21 cellular contexts compared by ENCODE assay signal in genomic region chr3:140493271-140493670, GRCh38.
A peak's percentile ranks its signal among the peaks of the same experiment; 100 is the strongest.
DNase-seq lines count a peak whose midpoint lies in the region; ATAC-seq, FAIRE-seq and TF ChIP-seq lines count a peak whose summit lies in the region.
"Had no signal": no experiment of that assay in that cellular context is flagged by ENCODE, and none has a peak within 500 bp of the region (broad histone marks: within the 10 kb centered on the region; RNA-seq: fewer than 3 reads in every experiment).

No MANE protein-coding gene starts in this region.

- DNase-seq in PC-3 = peak; percentile 19
- DNase-seq in astrocyte (ENCODE audit: low read depth) = no peak
- DNase-seq in osteoblast (ENCODE audit: insufficient read length, low spot score, missing footprints) = peak; percentile 27
- DNase-seq in inferior parietal cortex (ENCODE audit: extremely low spot score) = no peak
- DNase-seq in frontal cortex (ENCODE audit: low spot score in 2 of 2) = no peak
- no peak for DNase-seq in SW 1271 (lab: John Stamatoyannopoulos, UW)
- DNase-seq: AML-193; CD4-positive, alpha-beta memory T cell; DMS153; DMS79; GDM1; GOT3; H7; HFFc6; IMR-90 had no signal

- H3K27me3 ChIP-seq in PC-3 (ENCODE audit: low read length) = no peaks in the 10 kb centered on the region
- no peaks in the 10 kb centered on the region for H3K27me3 ChIP-seq in astrocyte (ENCODE audit: insufficient read depth, low read length)
- H3K27me3 ChIP-seq in osteoblast (ENCODE audit: insufficient read depth, low read length) = no peaks in the 10 kb centered on the region

- H3K4me3 Mint-ChIP-seq in astrocyte (ENCODE audit: unreplicated experiment) = no peak overlapping the region
- H3K4me3 Mint-ChIP-seq: CD14-positive monocyte; CD4-positive, alpha-beta memory T cell; HFFc6 had no signal

- peak overlapping the region; percentile 4 for H3K27ac Mint-ChIP-seq in astrocyte (ENCODE audit: unreplicated experiment)
- H3K27ac Mint-ChIP-seq: CD14-positive monocyte; CD4-positive, alpha-beta memory T cell; HFFc6 had no signal

- H3K36me3 Mint-ChIP-seq in astrocyte (ENCODE audit: low read depth, unreplicated experiment) = peaks cover 6% of the 10 kb centered on the region
- H3K36me3 Mint-ChIP-seq: CD14-positive monocyte; CD4-positive, alpha-beta memory T cell had no signal

- H3K79me2 ChIP-seq in PC-3 (ENCODE audit: low read length) (no peaks in the 10 kb centered on the region), astrocyte (ENCODE audit: insufficient read depth, low read length) (no peaks in the 10 kb centered on the region), osteoblast (ENCODE audit: insufficient read depth, low read length) (no peaks in the 10 kb centered on the region)

- H2AFZ ChIP-seq in PC-3 (ENCODE audit: low read length) (no peak overlapping the region), astrocyte (ENCODE audit: low read depth, low read length) (no peak overlapping the region), osteoblast (ENCODE audit: low read length) (no peak overlapping the region)

- H3K4me1 Mint-ChIP-seq in astrocyte (ENCODE audit: low read depth, unreplicated experiment) = peaks cover 30% of the 10 kb centered on the region
- H3K4me1 Mint-ChIP-seq: CD14-positive monocyte; CD4-positive, alpha-beta memory T cell had no signal

- H3K36me3 ChIP-seq in PC-3 (ENCODE audit: low read depth, low read length) (no peaks in the 10 kb centered on the region), astrocyte (ENCODE audit: insufficient read depth, low read length) (no peaks in the 10 kb centered on the region), osteoblast (ENCODE audit: insufficient read depth, low read length) (no peaks in the 10 kb centered on the region)

- BruUV-seq in PC-3 (replicated peaks; lab: Mats Ljungman, UMichigan) = no TSS peak

- ATAC-seq in PC-3 = no peak
- no peak for ATAC-seq in GM18498 (IDR thresholded peaks at IDR 0.05; ENCODE audit: unreplicated experiment)
- ATAC-seq: A549, HCT116 had no signal

- H3K9me3 Mint-ChIP-seq in astrocyte (ENCODE audit: unreplicated experiment) = peaks cover 3% of the 10 kb centered on the region

- no peak overlapping the region for H3K4me2 ChIP-seq in PC-3 (ENCODE audit: low read length)
- H3K4me2 ChIP-seq in astrocyte (ENCODE audit: low read length) = no peak overlapping the region
- H3K4me2 ChIP-seq in osteoblast (ENCODE audit: insufficient read depth, low read length) = no peak overlapping the region
- H3K4me2 ChIP-seq: A549 had no signal

- H3K4me3 ChIP-seq in PC-3 (ENCODE audit: low read length) (no peak overlapping the region), astrocyte (ENCODE audit: insufficient read depth, low read depth, low read length) (no peak overlapping the region), osteoblast (ENCODE audit: insufficient read depth, low read length) (no peak overlapping the region)
- H3K4me3 ChIP-seq: A549 had no signal

- H3K9ac ChIP-seq in PC-3 (ENCODE audit: low read length) = no peak overlapping the region
- H3K9ac ChIP-seq in astrocyte (ENCODE audit: low read length) = no peak overlapping the region

- H3K9me3 ChIP-seq in PC-3 (ENCODE audit: low read length) (no peaks in the 10 kb centered on the region), astrocyte (ENCODE audit: insufficient read depth, low read depth, low read length) (no peaks in the 10 kb centered on the region), osteoblast (ENCODE audit: low read depth, low read length) (no peaks in the 10 kb centered on the region)
- H3K9me3 ChIP-seq: A549 had no signal

- intact Hi-C loops in PC-3 (cut with micrococcal nuclease) = no loop called here

- H3K27me3 Mint-ChIP-seq in astrocyte (ENCODE audit: low read depth, unreplicated experiment) = no peaks in the 10 kb centered on the region

- H3K4me1 ChIP-seq in PC-3 (ENCODE audit: insufficient read depth, low read length) = no peaks in the 10 kb centered on the region
- H3K4me1 ChIP-seq in astrocyte (ENCODE audit: insufficient read depth, low read length) = no peaks in the 10 kb centered on the region
- no peaks in the 10 kb centered on the region for H3K4me1 ChIP-seq in osteoblast (ENCODE audit: insufficient read depth, low read length)
- H3K4me1 ChIP-seq: A549 had no signal

- no peaks in the 10 kb centered on the region for H4K20me1 ChIP-seq in PC-3 (ENCODE audit: low read length)
- H4K20me1 ChIP-seq in astrocyte (ENCODE audit: insufficient read depth, low read length) = no peaks in the 10 kb centered on the region
- H4K20me1 ChIP-seq in osteoblast (ENCODE audit: insufficient read depth, low read length) = no peaks in the 10 kb centered on the region

- H3F3A ChIP-seq in PC-3 (ENCODE audit: low read length, unreplicated experiment) = no peaks in the 10 kb centered on the region

- CTCF ChIA-PET in PC-3 (lab: Charles Lee) = no interaction called here

- no peaks in the 10 kb centered on the region for H3K9me2 ChIP-seq in PC-3 (replicated peaks; ENCODE audit: low read length)

- TF ChIP-seq CTCF in PC-3 (conservative IDR thresholded peaks at IDR 0.05; ENCODE audit: low read depth, low read length) = no peak
- no peak for TF ChIP-seq CTCF in astrocyte (IDR thresholded peaks at IDR 0.05; ENCODE audit: insufficient read depth, low read depth, low read length)
- no peak for TF ChIP-seq CTCF in osteoblast (IDR thresholded peaks at IDR 0.05; ENCODE audit: extremely low read depth, low read depth, low read length)

- no peak overlapping the region for H3K27ac ChIP-seq in PC-3 (ENCODE audit: low read length)
- no peak overlapping the region for H3K27ac ChIP-seq in astrocyte (ENCODE audit: low read depth, low read length)
- H3K27ac ChIP-seq in osteoblast (ENCODE audit: low read depth, low read length) = no peak overlapping the region
- H3K27ac ChIP-seq: A549 had no signal

- POLR2A ChIA-PET in PC-3 (lab: Charles Lee; ENCODE audit: unreplicated experiment) = no interaction called here

- FAIRE-seq in astrocyte (lab: Jason Lieb, UNC) (no peak), frontal cortex (lab: Jason Lieb, UNC) (no peak)
- FAIRE-seq: A549, GM12892, HTR-8/SVneo had no signal

Comparison
In these comparisons a context has a peak if more than half of its experiments do, and no peak if none do; other contexts are left out.
1. DNase-seq: peak in PC-3 (single experiment) and osteoblast (single experiment); none in astrocyte (single experiment), inferior parietal cortex (single experiment), frontal cortex (0 of 2) and SW 1271 (0 of 2).